1 cellular context compared by ENCODE assay signal in genomic region chr4:8130346-8131066, GRCh38.
TF ChIP-seq lines count a peak whose summit lies in the region.

No MANE protein-coding gene starts in this region.

TF ChIP-seq in neural cell, 6 proteins besides CTCF, POLR2A, EP300 and RAD21 (continued from another document):
- TF ChIP-seq REST (IDR thresholded peaks at IDR 0.05; ENCODE audit: borderline replicate concordance): no peak
- no peak for TF ChIP-seq TAF1 (IDR thresholded peaks at IDR 0.05; ENCODE audit: low read depth)
